ENCODE assay signal across 10 cellular contexts in the genomic region with DNA sequence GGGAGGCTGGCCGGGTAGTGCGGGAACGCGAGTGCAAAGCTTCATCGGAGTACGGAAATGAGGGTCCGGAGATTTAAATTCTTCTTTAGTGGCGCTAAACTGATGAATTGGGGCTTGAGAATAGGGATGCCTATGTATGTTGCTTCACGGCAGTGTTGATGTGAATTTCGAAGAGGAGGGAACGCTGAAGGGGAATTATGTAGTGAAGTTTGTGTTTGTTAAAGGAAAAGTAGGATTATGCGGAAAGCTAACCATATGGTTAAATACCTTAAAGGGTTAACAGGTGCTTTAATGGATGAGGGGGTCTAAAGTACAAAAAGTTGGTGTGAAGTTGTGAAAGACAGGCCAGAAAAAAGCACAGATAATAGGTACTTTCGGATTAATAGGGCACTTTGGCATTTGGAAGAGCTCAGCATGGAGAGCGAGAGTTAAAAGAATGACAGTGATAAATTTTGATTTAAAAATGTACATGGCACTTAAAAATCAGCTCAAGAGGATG. TPM values are rescaled to one million over a fixed set of nuclear protein-coding genes. Genes with fewer than 3 reads are reported as not detected.
DNase-seq lines count a peak whose midpoint lies in the region; ATAC-seq, FAIRE-seq and TF ChIP-seq lines count a peak whose summit lies in the region.
"Had no signal": no experiment of that assay in that cellular context is flagged by ENCODE, and none has a peak within 500 bp of the region (broad histone marks: within the 10 kb centered on the region; RNA-seq: fewer than 3 reads in every experiment).

No MANE protein-coding gene starts in this region.

- DNase-seq in SK-N-SH (no peak), astrocyte (ENCODE audit: low read depth) (no peak), HepG2 (ENCODE audit: low spot score) (peak; percentile 52), upper lobe of left lung (no peak), natural killer cell (no peak), GM19240 (ENCODE audit: insufficient read length, low spot score) (no peak), OCI-M2 (lab: John Stamatoyannopoulos, UW; ENCODE audit: unreplicated experiment) (no peak)

- H3K9me3 ChIP-seq in SK-N-SH (no peaks in the 10 kb centered on the region; the same call in 1 of the 2 replicates), astrocyte (ENCODE audit: insufficient read depth, low read depth, low read length) (no peaks in the 10 kb centered on the region), HepG2 (ENCODE audit: low read length) (no peaks in the 10 kb centered on the region), upper lobe of left lung (no peaks in the 10 kb centered on the region)

- peaks cover 4% of the 10 kb centered on the region for H3F3A ChIP-seq in SK-N-SH (replicated peaks; ENCODE audit: insufficient read depth)

- H3K36me3 Mint-ChIP-seq in astrocyte (ENCODE audit: low read depth, unreplicated experiment): no peaks in the 10 kb centered on the region
- H3K36me3 Mint-ChIP-seq in natural killer cell: no peaks in the 10 kb centered on the region

- FAIRE-seq in astrocyte (lab: Jason Lieb, UNC) (peak; percentile 50), HepG2 (lab: Jason Lieb, UNC) (peak; percentile 68)

- CTCF ChIA-PET in SK-N-SH (lab: Yijun Ruan, JAX): interaction anchor here (0.9 to 2.1 kb wide), 9 partner anchors 12 to 168 kb away, joined by 3 to 14 read pairs (median 6); no protein-coding TSS in a partner anchor
- CTCF ChIA-PET in HepG2 (lab: Yijun Ruan, JAX; ENCODE audit: low intra/inter-chr PET ratio, low total read pairs): no interaction called here

- H3K27ac ChIP-seq in SK-N-SH (ENCODE audit: low read depth in 2 of 2, low read length in 1 of 2): peak overlapping the region; percentile 75 to 94
- peak overlapping the region; percentile 16 for H3K27ac ChIP-seq in astrocyte (ENCODE audit: low read depth, low read length)
- peak overlapping the region; percentile 95 for H3K27ac ChIP-seq in HepG2 (ENCODE audit: extremely low read length, insufficient read depth, low read length)
- H3K27ac ChIP-seq in upper lobe of left lung: peak overlapping the region; percentile 83 to 96 (median 92)

- H3K9me2 ChIP-seq in SK-N-SH: no peaks in the 10 kb centered on the region

- WGBS in SK-N-SH (ENCODE audit: low lambda C conversion rate): 5% methylated on average over 14 of the region's 14 CpGs
- WGBS in HepG2 (ENCODE audit: low lambda C conversion rate): under 1% methylated on average over 14 of the region's 14 CpGs
- WGBS in upper lobe of left lung, 2 donors: 3 to 6% methylated on average over 14 of the region's 14 CpGs

- BruUV-seq in HepG2 (replicated peaks; lab: Mats Ljungman, UMichigan): TSS peak; percentile 44

- in situ Hi-C loops in HepG2 (cut with HindIII; ENCODE audit: extremely low pct_ligation_motif_present, low pct_unique_long_range_greater_than_20kb): loop anchor here (10.0 kb wide), 1 partner anchor 141 kb away; no protein-coding TSS in a partner anchor

- POLR2A ChIA-PET in SK-N-SH (lab: Yijun Ruan, JAX): no interaction called here
- POLR2A ChIA-PET in HepG2 (lab: Yijun Ruan, JAX): interaction anchor here (1.0 to 4.6 kb wide), 7 partner anchors 18 to 142 kb away, joined by 3 to 65 read pairs (median 4); no protein-coding TSS in a partner anchor

- H4K20me1 ChIP-seq in SK-N-SH (ENCODE audit: insufficient read depth): peaks cover 22% of the 10 kb centered on the region
- H4K20me1 ChIP-seq in astrocyte (ENCODE audit: insufficient read depth, low read length): peaks cover 34% of the 10 kb centered on the region
- H4K20me1 ChIP-seq in HepG2 (ENCODE audit: insufficient read depth, low read length): peaks cover 18% of the 10 kb centered on the region

- H2AFZ ChIP-seq in SK-N-SH (ENCODE audit: low read depth): peak overlapping the region; percentile 92
- peak overlapping the region; percentile 82 for H2AFZ ChIP-seq in astrocyte (ENCODE audit: low read depth, low read length)
- peak overlapping the region; percentile 67 for H2AFZ ChIP-seq in HepG2 (ENCODE audit: low read length)

- H3K4me3 Mint-ChIP-seq in astrocyte (ENCODE audit: unreplicated experiment): no peak overlapping the region
- no peak overlapping the region for H3K4me3 Mint-ChIP-seq in natural killer cell
- H3K4me3 Mint-ChIP-seq: activated naive CD4-positive, alpha-beta T cell treated with anti-CD3 and anti-CD28 coated beads, Interleukin-2, amount 10 ng/mL, durations not matched to agents 7 days and 5 days; nephron had no signal

- H3K9ac ChIP-seq in SK-N-SH: peak overlapping the region; percentile 77
- H3K9ac ChIP-seq in astrocyte (ENCODE audit: low read length): peak overlapping the region; percentile 84
- peak overlapping the region; percentile 87 for H3K9ac ChIP-seq in HepG2 (ENCODE audit: insufficient read depth, low read depth, low read length)

- TF ChIP-seq RAD21 in SK-N-SH (IDR thresholded peaks at IDR 0.05; ENCODE audit: low read length) (no peak), HepG2 (CRISPR knock-in tag; IDR thresholded peaks at IDR 0.05) (no peak)

- intact Hi-C loops in HepG2 (cut with micrococcal nuclease; ENCODE audit: unreplicated experiment): loop anchor here (1.0 to 10.0 kb wide), 5 partner anchors 19 to 211 kb away; a partner anchor contains a TSS
- intact Hi-C loops in natural killer cell (cut with micrococcal nuclease): loop anchor here (10.0 kb wide), 1 partner anchor 1641 kb away; a partner anchor contains a TSS

- H3K79me2 ChIP-seq in SK-N-SH (ENCODE audit: insufficient read depth) (peaks cover 89% of the 10 kb centered on the region), astrocyte (ENCODE audit: insufficient read depth, low read length) (peaks cover 85% of the 10 kb centered on the region), HepG2 (ENCODE audit: insufficient read depth, low read length) (peaks cover 94% of the 10 kb centered on the region)

- H3K4me1 Mint-ChIP-seq in astrocyte (ENCODE audit: low read depth, unreplicated experiment) (peaks cover 16% of the 10 kb centered on the region), natural killer cell (peaks cover 0 to 24% of the 10 kb centered on the region in 2 donors)

- no peak for TF ChIP-seq EP300 in SK-N-SH (IDR thresholded peaks at IDR 0.05; ENCODE audit: borderline replicate concordance in 1 of 2, low read depth in 1 of 2, low read length in 1 of 2)
- TF ChIP-seq EP300 in HepG2 (IDR thresholded peaks at IDR 0.05; ENCODE audit: low read depth in 2 of 2, low read length in 2 of 2): no peak
- no peak for TF ChIP-seq EP300 in HepG2 (CRISPR knock-in tag; IDR thresholded peaks at IDR 0.05; ENCODE audit: borderline replicate concordance)
- TF ChIP-seq EP300 in upper lobe of left lung (IDR thresholded peaks at IDR 0.05): no peak

- no peak for ATAC-seq in SK-N-SH treated with all-trans-retinoic acid at 6 μM for 48 hours
- no peak for ATAC-seq in HepG2
- ATAC-seq in upper lobe of left lung (ENCODE audit: low FRiP score in 2 of 2): no peak
- no peak for ATAC-seq in natural killer cell

- H3K27ac Mint-ChIP-seq in astrocyte (ENCODE audit: unreplicated experiment): no peak overlapping the region
- H3K27ac Mint-ChIP-seq in natural killer cell: no peak overlapping the region
- H3K27ac Mint-ChIP-seq: activated naive CD4-positive, alpha-beta T cell treated with anti-CD3 and anti-CD28 coated beads, Interleukin-2, amount 10 ng/mL, durations not matched to agents 7 days and 5 days; nephron had no signal

- H3K27me3 Mint-ChIP-seq in astrocyte (ENCODE audit: low read depth, unreplicated experiment): no peaks in the 10 kb centered on the region
- no peaks in the 10 kb centered on the region for H3K27me3 Mint-ChIP-seq in natural killer cell (ENCODE audit: low read depth in 2 of 2)
- H3K27me3 Mint-ChIP-seq: activated naive CD4-positive, alpha-beta T cell treated with anti-CD3 and anti-CD28 coated beads, Interleukin-2, amount 10 ng/mL, durations not matched to agents 7 days and 5 days had no signal

- H3K4me1 ChIP-seq in SK-N-SH (ENCODE audit: control insufficient read depth in 1 of 2, insufficient read depth in 2 of 2, low read depth in 1 of 2, low read length in 1 of 2): peaks cover 0 to 13% of the 10 kb centered on the region in 2 experiments; a peak in 3 of 4 replicates
- peaks cover 7% of the 10 kb centered on the region for H3K4me1 ChIP-seq in astrocyte (ENCODE audit: insufficient read depth, low read length)
- H3K4me1 ChIP-seq in HepG2 (ENCODE audit: insufficient read depth, low read length): peaks cover 49% of the 10 kb centered on the region
- peaks cover 13 to 30% (median 19%) of the 10 kb centered on the region in 4 donors for H3K4me1 ChIP-seq in upper lobe of left lung

- no peak for TF ChIP-seq CTCF in SK-N-SH (IDR thresholded peaks at IDR 0.05)
- TF ChIP-seq CTCF in astrocyte (IDR thresholded peaks at IDR 0.05; ENCODE audit: insufficient read depth, low read depth, low read length): no peak
- TF ChIP-seq CTCF in HepG2 (CRISPR knock-in tag; IDR thresholded peaks at IDR 0.05): no peak
- no peak for TF ChIP-seq CTCF in upper lobe of left lung (IDR thresholded peaks at IDR 0.05)
- no peak for TF ChIP-seq CTCF in natural killer cell (IDR thresholded peaks at IDR 0.05)

- TF ChIP-seq POLR2A in HepG2 (IDR thresholded peaks at IDR 0.05; ENCODE audit: insufficient read depth in 1 of 2, low read depth in 2 of 2, low read length in 2 of 2) (no peak), upper lobe of left lung (IDR thresholded peaks at IDR 0.05) (no peak)

- peaks cover 4 to 6% of the 10 kb centered on the region in 2 experiments for H3K36me3 ChIP-seq in SK-N-SH (replicated peaks in 1 of 2; ENCODE audit: control insufficient read depth in 1 of 2, insufficient read depth in 2 of 2, low read length in 1 of 2)
- H3K36me3 ChIP-seq in astrocyte (ENCODE audit: insufficient read depth, low read length): no peaks in the 10 kb centered on the region
- no peaks in the 10 kb centered on the region; a peak in 3 of 5 replicates for H3K36me3 ChIP-seq in HepG2 (replicated peaks in 1 of 2; ENCODE audit: control insufficient read depth in 1 of 2, insufficient read depth in 2 of 2, low read length in 2 of 2)
- H3K36me3 ChIP-seq in upper lobe of left lung: no peaks in the 10 kb centered on the region

- H3K27me3 ChIP-seq in SK-N-SH (ENCODE audit: insufficient read depth) (no peaks in the 10 kb centered on the region), astrocyte (ENCODE audit: insufficient read depth, low read length) (no peaks in the 10 kb centered on the region), HepG2 (ENCODE audit: control insufficient read depth in 1 of 2, insufficient read depth in 2 of 2, low read length in 2 of 2) (peaks cover 0 to 5% of the 10 kb centered on the region in 2 experiments; a peak in 2 of 5 replicates), upper lobe of left lung (no peaks in the 10 kb centered on the region)

- H3K4me2 ChIP-seq in SK-N-SH (peak overlapping the region; percentile 86), astrocyte (ENCODE audit: low read length) (peak overlapping the region; percentile 89), HepG2 (ENCODE audit: low read depth, low read length) (peak overlapping the region; percentile 78)

- H3K4me3 ChIP-seq in SK-N-SH (ENCODE audit: low read depth in 2 of 2, low read length in 1 of 2) (peak overlapping the region; percentile 95 to 97), astrocyte (ENCODE audit: insufficient read depth, low read depth, low read length) (peak overlapping the region; percentile 92), HepG2 (replicated peaks in 1 of 3; ENCODE audit: insufficient read depth in 1 of 3, low read depth in 2 of 3, low read length in 3 of 3) (peak overlapping the region; percentile 76 to 96 (median 87)), upper lobe of left lung (peak overlapping the region; percentile 95 to 97 (median 96))

- no peaks in the 10 kb centered on the region for H3K9me3 Mint-ChIP-seq in astrocyte (ENCODE audit: unreplicated experiment)
- H3K9me3 Mint-ChIP-seq in natural killer cell: no peaks in the 10 kb centered on the region
- H3K9me3 Mint-ChIP-seq: activated naive CD4-positive, alpha-beta T cell treated with anti-CD3 and anti-CD28 coated beads, Interleukin-2, amount 10 ng/mL, durations not matched to agents 7 days and 5 days had no signal

RNA-seq across cellular contexts. Expression of a gene that starts 1.4 kb away (rescaled TPM):
- polyA plus RNA-seq in SK-N-SH (2012; rRNA removed): 16.6 and 21.8 TPM in 2 replicates
- polyA plus RNA-seq in SK-N-SH (2012; cell fraction: cytosol; rRNA removed): 24.2 and 27.1 TPM in 2 replicates
- polyA plus RNA-seq in SK-N-SH (2012; cell fraction: nucleus; rRNA removed): 7.0 and 7.7 TPM in 2 replicates
- total RNA-seq in astrocyte: 34.7 and 38.7 TPM in 2 replicates
- total RNA-seq in HepG2 (2016; rRNA removed; fragmentation: Illumina TruSeq; extraction: Trizol): 51.2 and 58.7 TPM in 2 replicates
- total RNA-seq in HepG2 (2016; cell fraction: cytosol; rRNA removed; fragmentation: Illumina TruSeq; extraction: Trizol; ENCODE audit: low read depth): 9.1 and 9.3 TPM in 2 replicates
- total RNA-seq in HepG2 (2016; cell fraction: insoluble cytoplasmic fraction; rRNA removed; fragmentation: Illumina TruSeq; extraction: Trizol): 47.0 and 61.5 TPM in 2 replicates
- 17.7 and 21.3 TPM in 2 replicates for total RNA-seq in HepG2 (2016; cell fraction: membrane; rRNA removed; fragmentation: Illumina TruSeq; extraction: Trizol)
- 55.0 and 59.2 TPM in 2 replicates for total RNA-seq in HepG2 (2016; cell fraction: nucleus; rRNA removed; fragmentation: Illumina TruSeq; extraction: Trizol)
- polyA plus RNA-seq in HepG2 (2011; rRNA removed): 19.6 and 22.1 TPM in 2 replicates
- polyA plus RNA-seq in HepG2 (2011; cell fraction: cytosol; rRNA removed): 9.0 and 13.8 TPM in 2 replicates
- 3.7 and 5.2 TPM in 2 replicates for polyA plus RNA-seq in HepG2 (2011; cell fraction: nucleus; rRNA removed)
- 27.9 and 38.2 TPM in 2 replicates for polyA plus RNA-seq in HepG2 (2012)
- polyA plus RNA-seq in HepG2 (2016; cell fraction: cytosol; fragmentation: Illumina TruSeq; extraction: Trizol; ENCODE audit: low read depth): 3.6 TPM in 2 replicates
- polyA plus RNA-seq in HepG2 (2016; cell fraction: insoluble cytoplasmic fraction; fragmentation: Illumina TruSeq; extraction: Trizol; ENCODE audit: low read depth): 41.4 and 41.7 TPM in 2 replicates
- polyA plus RNA-seq in HepG2 (2016; cell fraction: membrane; fragmentation: Illumina TruSeq; extraction: Trizol; ENCODE audit: low read depth): 11.4 and 11.7 TPM in 2 replicates
- 49.1 and 51.8 TPM in 2 replicates for polyA plus RNA-seq in HepG2 (2016; cell fraction: nucleus; fragmentation: Illumina TruSeq; extraction: Trizol; ENCODE audit: insufficient read depth, low read depth)
- polyA minus RNA-seq in HepG2 (2011; rRNA and poly(A)+ RNA removed; ENCODE audit: low replicate concordance): 8.4 and 14.9 TPM in 2 replicates
- 28.0 and 34.0 TPM in 2 replicates for polyA minus RNA-seq in HepG2 (2011; cell fraction: cytosol; rRNA and poly(A)+ RNA removed)
- 38.8 and 42.7 TPM in 2 replicates for polyA minus RNA-seq in HepG2 (2011; cell fraction: nucleus; rRNA and poly(A)+ RNA removed)
- total RNA-seq in upper lobe of left lung: 10 to 100 TPM in 5 of 6 donors, 1 to 10 TPM in 1; 8.4 to 20.3 (median 13.9) TPM
- 10 to 100 TPM; 12.5 to 18.4 (median 14.3) TPM for total RNA-seq in natural killer cell

RNA-seq across cellular contexts. Expression of a gene that starts 1.9 kb away (rescaled TPM):
- polyA plus RNA-seq in SK-N-SH (2012; rRNA removed): 155 and 188 TPM in 2 replicates
- 258 and 366 TPM in 2 replicates for polyA plus RNA-seq in SK-N-SH (2012; cell fraction: cytosol; rRNA removed)
- polyA plus RNA-seq in SK-N-SH (2012; cell fraction: nucleus; rRNA removed): 25.1 and 54.9 TPM in 2 replicates
- 193 and 204 TPM in 2 replicates for total RNA-seq in astrocyte
- total RNA-seq in HepG2 (2016; rRNA removed; fragmentation: Illumina TruSeq; extraction: Trizol): 124 and 163 TPM in 2 replicates
- 25.2 and 35.4 TPM in 2 replicates for total RNA-seq in HepG2 (2016; cell fraction: cytosol; rRNA removed; fragmentation: Illumina TruSeq; extraction: Trizol; ENCODE audit: low read depth)
- total RNA-seq in HepG2 (2016; cell fraction: insoluble cytoplasmic fraction; rRNA removed; fragmentation: Illumina TruSeq; extraction: Trizol): 130 and 171 TPM in 2 replicates
- 69.8 and 78.9 TPM in 2 replicates for total RNA-seq in HepG2 (2016; cell fraction: membrane; rRNA removed; fragmentation: Illumina TruSeq; extraction: Trizol)
- 143 and 153 TPM in 2 replicates for total RNA-seq in HepG2 (2016; cell fraction: nucleus; rRNA removed; fragmentation: Illumina TruSeq; extraction: Trizol)
- 88.2 and 133 TPM in 2 replicates for polyA plus RNA-seq in HepG2 (2011; rRNA removed)
- 54.9 and 90.7 TPM in 2 replicates for polyA plus RNA-seq in HepG2 (2011; cell fraction: cytosol; rRNA removed)
- polyA plus RNA-seq in HepG2 (2011; cell fraction: nucleus; rRNA removed): 15.6 and 23.8 TPM in 2 replicates
- polyA plus RNA-seq in HepG2 (2012): 109 and 157 TPM in 2 replicates
- 26.8 and 27.6 TPM in 2 replicates for polyA plus RNA-seq in HepG2 (2016; cell fraction: cytosol; fragmentation: Illumina TruSeq; extraction: Trizol; ENCODE audit: low read depth)
- polyA plus RNA-seq in HepG2 (2016; cell fraction: insoluble cytoplasmic fraction; fragmentation: Illumina TruSeq; extraction: Trizol; ENCODE audit: low read depth): 145 and 147 TPM in 2 replicates
- 57.9 and 59.8 TPM in 2 replicates for polyA plus RNA-seq in HepG2 (2016; cell fraction: membrane; fragmentation: Illumina TruSeq; extraction: Trizol; ENCODE audit: low read depth)
- polyA plus RNA-seq in HepG2 (2016; cell fraction: nucleus; fragmentation: Illumina TruSeq; extraction: Trizol; ENCODE audit: insufficient read depth, low read depth): 249 and 252 TPM in 2 replicates
- polyA minus RNA-seq in HepG2 (2011; rRNA and poly(A)+ RNA removed; ENCODE audit: low replicate concordance): 41.6 and 58.4 TPM in 2 replicates
- 50.9 and 59.9 TPM in 2 replicates for polyA minus RNA-seq in HepG2 (2011; cell fraction: cytosol; rRNA and poly(A)+ RNA removed)
- 38.8 and 44.2 TPM in 2 replicates for polyA minus RNA-seq in HepG2 (2011; cell fraction: nucleus; rRNA and poly(A)+ RNA removed)
- 100 to 1,000 TPM in 4 of 6 donors, 10 to 100 TPM in 2; 23.0 to 217 (median 132) TPM for total RNA-seq in upper lobe of left lung
- total RNA-seq in natural killer cell: 100 to 1,000 TPM; 124 to 163 (median 137) TPM

Comparison
In these comparisons a context has a peak if more than half of its experiments do, and no peak if none do; other contexts are left out.
1. H3K27ac ChIP-seq: peak in every context shown above with its lines; median percentile 95 in HepG2; 92 in upper lobe of left lung; 84 in SK-N-SH; 16 in astrocyte.